ENCODE assay signal across 11 cellular contexts in genomic region chr19:12915860-12916259, GRCh38. TPM values are rescaled to one million over a fixed set of nuclear protein-coding genes. Genes with fewer than 3 reads are reported as not detected.
"Had no signal": no experiment of that assay in that cellular context is flagged by ENCODE, and none has a peak within 500 bp of the region (broad histone marks: within the 10 kb centered on the region; RNA-seq: fewer than 3 reads in every experiment).

No MANE protein-coding gene starts in this region.

RNA-seq across cellular contexts. Expression of gene SYCE2, which starts 3.2 kb away (rescaled TPM):
- total RNA-seq: astrocyte, chondrocyte, gastrocnemius medialis, left ventricle myocardium inferior, lung, renal cortical epithelial cell, skeletal muscle tissue had no signal
- polyA plus RNA-seq: hepatocyte had no signal

RNA-seq across cellular contexts. Expression of gene KLF1, which starts 28.9 kb away (rescaled TPM):
- total RNA-seq: astrocyte, chondrocyte, gastrocnemius medialis, left ventricle myocardium inferior, mononuclear cell, progenitor cell of endocrine pancreas, renal cortical epithelial cell had no signal
- polyA plus RNA-seq: hepatocyte, ovary had no signal
